ENCODE assay signal across 13 cellular contexts in the genomic region with DNA sequence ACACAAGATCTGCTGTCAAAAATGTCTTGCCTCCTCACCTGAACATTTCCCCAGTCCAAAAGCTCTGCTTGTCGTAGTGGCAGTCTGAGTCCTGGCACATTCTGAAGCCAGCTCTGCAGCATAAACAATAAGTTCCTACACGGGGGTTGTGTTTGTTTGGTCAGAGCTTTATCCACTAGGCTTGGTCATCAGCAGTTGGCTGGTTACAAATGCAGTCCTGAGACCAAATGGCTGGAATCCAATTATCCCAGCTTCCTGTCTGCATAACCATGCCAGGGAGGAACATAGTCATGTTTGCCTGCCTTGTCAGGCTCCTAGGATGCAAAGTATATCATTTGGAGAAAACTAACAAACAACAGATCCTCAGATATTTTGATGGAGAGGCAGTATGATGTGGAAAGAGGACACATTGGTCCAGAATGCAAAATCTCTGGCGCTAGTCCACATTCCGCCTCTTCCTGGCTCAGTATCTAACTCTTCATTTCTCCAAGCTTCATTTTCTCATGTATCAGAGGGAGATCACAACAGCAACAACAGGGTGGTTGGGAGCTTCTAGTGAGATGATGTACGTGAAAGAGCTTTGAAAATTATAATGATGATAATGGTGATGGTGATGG.
DNase-seq lines count a peak whose midpoint lies in the region; ATAC-seq and TF ChIP-seq lines count a peak whose summit lies in the region.
"Had no signal": no experiment of that assay in that cellular context is flagged by ENCODE, and none has a peak within 500 bp of the region (broad histone marks: within the 10 kb centered on the region; RNA-seq: fewer than 3 reads in every experiment).

No MANE protein-coding gene starts in this region.

- in situ Hi-C loops in Panc1 (cut with HindIII; ENCODE audit: low pct_unique_long_range_greater_than_20kb, low sequenced_read_pairs) (no loop called here), transverse colon (cut with MboI; ENCODE audit: low pct_ligation_motif_present in 1 of 4, low pct_unique_long_range_greater_than_20kb in 1 of 4, low sequenced_read_pairs in 3 of 4) (no loop called here)

- H3K4me1 ChIP-seq in Panc1 (ENCODE audit: control insufficient read depth, insufficient read depth, low read length) (no peaks in the 10 kb centered on the region), mucosa of descending colon (ENCODE audit: low read depth) (no peaks in the 10 kb centered on the region), transverse colon (peaks cover 0 to 14% (median 4%) of the 10 kb centered on the region in 4 donors)

- no peak for TF ChIP-seq POLR2A in transverse colon (IDR thresholded peaks at IDR 0.05)

- BruUV-seq in Panc1 (replicated peaks; lab: Mats Ljungman, UMichigan) = no TSS peak

- TF ChIP-seq CTCF in AG09319 (IDR thresholded peaks at IDR 0.05; ENCODE audit: low read depth, low read length) (no peak), Panc1 (IDR thresholded peaks at IDR 0.05) (no peak), mucosa of descending colon (IDR thresholded peaks at IDR 0.05) (no peak), transverse colon (IDR thresholded peaks at IDR 0.05) (no peak)

- H3K36me3 ChIP-seq in Panc1 (ENCODE audit: control insufficient read depth, insufficient read depth, low read length) = no peaks in the 10 kb centered on the region
- no peaks in the 10 kb centered on the region for H3K36me3 ChIP-seq in mucosa of descending colon (ENCODE audit: low read depth)
- no peaks in the 10 kb centered on the region for H3K36me3 ChIP-seq in transverse colon
- H3K36me3 ChIP-seq: cardiac muscle cell had no signal

- H3K27me3 ChIP-seq in Panc1 (ENCODE audit: control insufficient read depth, insufficient read depth, low read length) (no peaks in the 10 kb centered on the region; the same call in 1 of the 2 replicates), transverse colon (no peaks in the 10 kb centered on the region)
- H3K27me3 ChIP-seq: cardiac muscle cell had no signal

- H3K36me3 Mint-ChIP-seq in immature natural killer cell = no peaks in the 10 kb centered on the region
- H3K36me3 Mint-ChIP-seq: CD4-positive, alpha-beta memory T cell; IgD-negative memory B cell; memory B cell had no signal

- no peak for ATAC-seq in Panc1
- peak; percentile 57 for ATAC-seq in mucosa of descending colon

- CTCF ChIA-PET in Panc1 (lab: Charles Lee) = no interaction called here

- peaks cover 0 to 2% (median 2%) of the 10 kb centered on the region in 3 donors for H3K27me3 Mint-ChIP-seq in immature natural killer cell (ENCODE audit: low read depth in 3 of 3)

- H3K27ac ChIP-seq in Panc1 (ENCODE audit: low read length) (no peak overlapping the region), transverse colon (peak overlapping the region in 1 of 4 donors; percentile 45)
- H3K27ac ChIP-seq: cardiac muscle cell had no signal

- no peak overlapping the region for H3K4me3 Mint-ChIP-seq in immature natural killer cell
- H3K4me3 Mint-ChIP-seq: CD4-positive, alpha-beta memory T cell; IgD-negative memory B cell; memory B cell had no signal

- H3K9me3 ChIP-seq in Panc1 (ENCODE audit: control insufficient read depth, insufficient read depth, low read depth, low read length) = no peaks in the 10 kb centered on the region
- H3K9me3 ChIP-seq in mucosa of descending colon = no peaks in the 10 kb centered on the region
- H3K9me3 ChIP-seq in transverse colon = no peaks in the 10 kb centered on the region

- WGBS in transverse colon (ENCODE audit: low coverage in 1 of 2), 2 donors = 49 to 64% methylated on average over 5 of the region's 5 CpGs

- POLR2A ChIA-PET in Panc1 (lab: Charles Lee) = interaction anchor here (0.7 kb wide), 1 partner anchor 1470 kb away, joined by 3 read pairs; no protein-coding TSS in a partner anchor

- intact Hi-C loops in Panc1 (cut with micrococcal nuclease; ENCODE audit: unreplicated experiment) = no loop called here
- intact Hi-C loops in mucosa of descending colon (cut with DNase I, micrococcal nuclease) = no loop called here
- intact Hi-C loops in transverse colon (cut with DNase I; ENCODE audit: low total_unique reads) = no loop called here

- TF ChIP-seq EP300 in transverse colon (IDR thresholded peaks at IDR 0.05; ENCODE audit: low read depth) = no peak

- no peaks in the 10 kb centered on the region for H3K9me3 Mint-ChIP-seq in immature natural killer cell
- H3K9me3 Mint-ChIP-seq: CD4-positive, alpha-beta memory T cell; memory B cell had no signal

- H3K4me3 ChIP-seq in Panc1 (ENCODE audit: low read depth in 2 of 2, low read length in 2 of 2) (no peak overlapping the region), mucosa of descending colon (no peak overlapping the region), transverse colon (no peak overlapping the region)
- H3K4me3 ChIP-seq: cardiac muscle cell had no signal

- DNase-seq in AG09319 (ENCODE audit: extremely low read depth, low read depth) (peak; percentile 44), Panc1 (ENCODE audit: low read depth, low spot score) (peak; percentile 81), fibroblast of gingiva (ENCODE audit: low read depth) (peak; percentile 88), mucosa of descending colon (peak in 1 of 3 donors; percentile 24), transverse colon (no peak), SHP77 treated with DMSO at 0.1 percent for 48 hours (lab: John Stamatoyannopoulos, UW) (no peak), immature natural killer cell (no peak)
- DNase-seq in stimulated activated CD4-positive, alpha-beta T cell treated with anti-CD3 and anti-CD28 coated beads, Interleukin-15, amount 100 ng/mL, for 24 hours = no peak
- DNase-seq: CD4-positive, alpha-beta memory T cell; stimulated activated CD4-positive, alpha-beta T cell treated with anti-CD3 and anti-CD28 coated beads, Interleukin-4, amount 100 ng/mL, for 24 hours had no signal

- H3K4me1 Mint-ChIP-seq in immature natural killer cell = no peaks in the 10 kb centered on the region
- H3K4me1 Mint-ChIP-seq: CD4-positive, alpha-beta memory T cell; IgD-negative memory B cell; memory B cell had no signal

- no peak overlapping the region for H3K27ac Mint-ChIP-seq in immature natural killer cell
- H3K27ac Mint-ChIP-seq: CD4-positive, alpha-beta memory T cell; IgD-negative memory B cell; memory B cell had no signal

Comparison
In these comparisons a context has a peak if more than half of its experiments do, and no peak if none do; other contexts are left out.
1. DNase-seq: peak in AG09319 (single experiment), Panc1 (single experiment) and fibroblast of gingiva (single experiment); none in transverse colon (single experiment), SHP77 treated with DMSO at 0.1 percent for 48 hours (single experiment), stimulated activated CD4-positive, alpha-beta T cell treated with anti-CD3 and anti-CD28 coated beads, Interleukin-15, amount 100 ng/mL, for 24 hours (single experiment) and immature natural killer cell (0 of 3).